1 cellular context compared by ENCODE assay signal in genomic region chr17:7442142-7442541, GRCh38.
TF ChIP-seq lines count a peak whose summit lies in the region.

No MANE protein-coding gene starts in this region.

TF ChIP-seq in GM23338, 12 proteins besides CTCF, POLR2A, EP300 and RAD21:
- TF ChIP-seq ZNF462 (CRISPR knock-in tag; IDR thresholded peaks at IDR 0.05) = no peak
- TF ChIP-seq REST (IDR thresholded peaks at IDR 0.05; ENCODE audit: unreplicated experiment) = no peak
- no peak for TF ChIP-seq EZH2 (IDR thresholded peaks at IDR 0.05; ENCODE audit: low read depth, unreplicated experiment)
- TF ChIP-seq NANOG (IDR thresholded peaks at IDR 0.05; ENCODE audit: borderline replicate concordance) = no peak
- TF ChIP-seq CREB1 (CRISPR knock-in tag; IDR thresholded peaks at IDR 0.05; ENCODE audit: low read depth) = no peak
- no peak for TF ChIP-seq POLR2AphosphoS5 (IDR thresholded peaks at IDR 0.05; ENCODE audit: low read depth)
- TF ChIP-seq ETS1 (IDR thresholded peaks at IDR 0.05) = no peak
- TF ChIP-seq EZH2phosphoT487 (IDR thresholded peaks at IDR 0.05; ENCODE audit: unreplicated experiment) = no peak
- TF ChIP-seq ZNF331 (CRISPR knock-in tag; IDR thresholded peaks at IDR 0.05; ENCODE audit: low read depth) = no peak
- no peak for TF ChIP-seq ZNF114 (CRISPR knock-in tag; IDR thresholded peaks at IDR 0.05)
- no peak for TF ChIP-seq JUNB (IDR thresholded peaks at IDR 0.05; ENCODE audit: unreplicated experiment)
- TF ChIP-seq STAT1 (IDR thresholded peaks at IDR 0.05; ENCODE audit: unreplicated experiment) = no peak
